Comparison of ENCODE assay signal across 30 cellular contexts in the genomic region with DNA sequence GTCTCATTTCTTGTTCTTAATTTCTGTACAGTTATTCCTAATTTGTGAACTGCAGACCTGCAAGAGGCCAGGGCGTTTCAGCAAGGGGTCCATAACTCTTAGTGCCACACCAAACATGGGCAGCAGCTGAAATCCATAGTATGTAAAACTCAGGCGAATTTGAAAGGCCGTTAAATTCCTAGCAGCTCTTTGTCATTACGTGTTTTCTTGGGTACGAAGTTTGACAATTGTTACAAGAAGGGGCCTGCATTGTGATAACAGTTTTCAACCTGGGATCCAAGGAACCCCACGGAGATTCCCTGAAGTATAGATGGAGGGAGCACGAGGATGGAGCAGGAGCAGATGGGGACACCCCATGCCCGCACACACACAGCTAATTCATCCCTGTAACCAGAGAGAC.
A peak's percentile ranks its signal among the peaks of the same experiment; 100 is the strongest.
DNase-seq lines count a peak whose midpoint lies in the region; ATAC-seq, FAIRE-seq and TF ChIP-seq lines count a peak whose summit lies in the region.
"Had no signal": no experiment of that assay in that cellular context is flagged by ENCODE, and none has a peak within 500 bp of the region (broad histone marks: within the 10 kb centered on the region; RNA-seq: fewer than 3 reads in every experiment).

No MANE protein-coding gene starts in this region.

- DNase-seq in GM12891 (ENCODE audit: insufficient read length, low spot score) (no peak), T-helper 17 cell (no peak), type B pancreatic cell (ENCODE audit: extremely low spot score, unreplicated experiment) (no peak), middle frontal gyrus (ENCODE audit: extremely low spot score, low spot score) (no peak), inferior parietal cortex (ENCODE audit: extremely low spot score) (no peak)
- DNase-seq: activated CD4-positive, alpha-beta T cell treated with anti-CD3 and anti-CD28 coated beads, Interleukin-2, amount 10 ng/mL, durations not matched to agents 24 days and 14 days; activated CD8-positive, alpha-beta memory T cell treated with anti-CD3 and anti-CD28 coated beads for 24 hours; activated T-cell treated with anti-CD3 and anti-CD28 coated beads for 4 hours; anterior cingulate cortex; effector CD4-positive, alpha-beta T cell; Kasumi-1; MV-4-11; NCI-H146; NCI-H2107; NCI-H748 treated with DMSO at 0.1 percent for 48 hours; SJCRH30; stimulated activated CD4-positive, alpha-beta T cell treated with anti-CD3 and anti-CD28 coated beads, Interleukin-12 subunit alpha, Interleukin-12 subunit beta, amount 100 ng/mL, for 4 hours; stimulated activated CD4-positive, alpha-beta T cell treated with anti-CD3 and anti-CD28 coated beads, Interleukin-4, amount 100 ng/mL, for 1 hour; SW 1271; T1000 had no signal

- H3K36me3 ChIP-seq in muscle layer of duodenum (ENCODE audit: control insufficient read depth in 1 of 2, insufficient read depth in 2 of 2, low read length in 2 of 2) = no peaks in the 10 kb centered on the region
- H3K36me3 ChIP-seq: HAP-1, SJCRH30, tibial nerve had no signal

- H3K4me3 ChIP-seq in muscle layer of duodenum (ENCODE audit: low read depth in 1 of 2, low read length in 2 of 2) = no peak overlapping the region
- H3K4me3 ChIP-seq: HAP-1, hepatocyte, SJCRH30, tibial nerve had no signal

- no peak overlapping the region for H3K4me3 Mint-ChIP-seq in T-helper 17 cell
- H3K4me3 Mint-ChIP-seq in type B pancreatic cell = no peak overlapping the region
- H3K4me3 Mint-ChIP-seq: activated CD4-positive, alpha-beta T cell treated with anti-CD3 and anti-CD28 coated beads, Interleukin-2, amount 10 ng/mL, durations not matched to agents 24 days and 14 days had no signal

- H3K9me3 ChIP-seq in T-helper 17 cell (ENCODE audit: control insufficient read depth, low read length, poor library complexity, severe bottlenecking) = no peaks in the 10 kb centered on the region
- no peaks in the 10 kb centered on the region for H3K9me3 ChIP-seq in muscle layer of duodenum (ENCODE audit: control insufficient read depth in 1 of 2, low read length in 2 of 2)
- H3K9me3 ChIP-seq: HAP-1, SJCRH30, tibial nerve had no signal

- TF ChIP-seq CTCF in type B pancreatic cell (conservative IDR thresholded peaks at IDR 0.05) = no peak

- no peak for TF ChIP-seq POLR2A in GM12891 (IDR thresholded peaks at IDR 0.05; ENCODE audit: low read depth, low read length)

- H3K9me3 Mint-ChIP-seq in type B pancreatic cell = no peaks in the 10 kb centered on the region
- H3K9me3 Mint-ChIP-seq: activated CD4-positive, alpha-beta T cell treated with anti-CD3 and anti-CD28 coated beads, Interleukin-2, amount 10 ng/mL, durations not matched to agents 24 days and 14 days; activated naive CD4-positive, alpha-beta T cell treated with anti-CD3 and anti-CD28 coated beads, Interleukin-2, amount 50 U/mL, for 72 hours; activated T-helper 2 cell treated with anti-CD3 and anti-CD28 coated beads, Interferon-gamma antibody, Interleukin-2, Interleukin-4, amounts not matched to agents 10 μg/mL and 5 μg/mL and 100 μg/mL, durations not matched to agents 14 hours and 24 hours and 36 hours had no signal

- H3K36me3 Mint-ChIP-seq in T-helper 17 cell (ENCODE audit: low read depth) (peaks cover 3% of the 10 kb centered on the region), type B pancreatic cell (peaks cover 9% of the 10 kb centered on the region)
- H3K36me3 Mint-ChIP-seq: activated naive CD4-positive, alpha-beta T cell treated with anti-CD3 and anti-CD28 coated beads, Interleukin-2, amount 50 U/mL, for 72 hours had no signal

- H3K27me3 Mint-ChIP-seq in T-helper 17 cell (no peaks in the 10 kb centered on the region), type B pancreatic cell (no peaks in the 10 kb centered on the region)
- H3K27me3 Mint-ChIP-seq: activated CD4-positive, alpha-beta T cell treated with anti-CD3 and anti-CD28 coated beads, Interleukin-2, amount 10 ng/mL, durations not matched to agents 24 days and 14 days had no signal

- peak; percentile 43 for FAIRE-seq in GM12891 (lab: Jason Lieb, UNC)
- FAIRE-seq: colon, HepG2 had no signal

- H3K27ac ChIP-seq in muscle layer of duodenum (ENCODE audit: low read length) = peak overlapping the region; percentile 28
- H3K27ac ChIP-seq: hepatocyte, SJCRH30, tibial nerve had no signal

- H3K27me3 ChIP-seq in muscle layer of duodenum (ENCODE audit: low read depth, low read length) = no peaks in the 10 kb centered on the region
- H3K27me3 ChIP-seq: hepatocyte, SJCRH30, tibial nerve had no signal

- peaks cover 31% of the 10 kb centered on the region for H3K4me1 Mint-ChIP-seq in T-helper 17 cell
- H3K4me1 Mint-ChIP-seq in type B pancreatic cell (ENCODE audit: unreplicated experiment) = peaks cover 67% of the 10 kb centered on the region

- H3K4me1 ChIP-seq in muscle layer of duodenum (ENCODE audit: control insufficient read depth in 1 of 2, insufficient read depth in 2 of 2, low read length in 2 of 2) = peaks cover 22% of the 10 kb centered on the region in 2 donors
- H3K4me1 ChIP-seq: HAP-1 had no signal

- ATAC-seq in T-helper 17 cell (no peak), GM18498 (IDR thresholded peaks at IDR 0.05; ENCODE audit: unreplicated experiment) (no peak)
- ATAC-seq: activated naive CD4-positive, alpha-beta T cell treated with anti-CD3 and anti-CD28 coated beads, Interleukin-2, amount 50 U/mL, for 72 hours; HepG2; sciatic nerve had no signal

- H3K27ac Mint-ChIP-seq in T-helper 17 cell (peak overlapping the region; percentile 11), type B pancreatic cell (peak overlapping the region; percentile 56)
- H3K27ac Mint-ChIP-seq: activated CD4-positive, alpha-beta T cell treated with anti-CD3 and anti-CD28 coated beads, Interleukin-2, amount 10 ng/mL, durations not matched to agents 24 days and 14 days; activated naive CD4-positive, alpha-beta T cell treated with anti-CD3 and anti-CD28 coated beads, Interleukin-2, amount 50 U/mL, for 72 hours; activated T-helper 2 cell treated with anti-CD3 and anti-CD28 coated beads, Interferon-gamma antibody, Interleukin-2, Interleukin-4, amounts not matched to agents 10 μg/mL and 5 μg/mL and 100 μg/mL, durations not matched to agents 14 hours and 24 hours and 36 hours had no signal

TF ChIP-seq in GM12891, 5 proteins besides CTCF, POLR2A, EP300 and RAD21:
- TF ChIP-seq TAF1 (IDR thresholded peaks at IDR 0.05; ENCODE audit: low read depth, low read length) = no peak
- no peak for TF ChIP-seq POLR2AphosphoS5 (IDR thresholded peaks at IDR 0.05; ENCODE audit: low read depth, low read length)
- no peak for TF ChIP-seq POU2F2 (IDR thresholded peaks at IDR 0.05; ENCODE audit: low read depth, low read length)
- TF ChIP-seq SPI1 (IDR thresholded peaks at IDR 0.05; ENCODE audit: low read depth, low read length) = no peak
- no peak for TF ChIP-seq PAX5 (IDR thresholded peaks at IDR 0.05; ENCODE audit: insufficient read depth, low read length, severe bottlenecking)
